8 cellular contexts compared by ENCODE assay signal in genomic region chr5:126339215-126339805, GRCh38.
DNase-seq lines count a peak whose midpoint lies in the region; ATAC-seq, FAIRE-seq and TF ChIP-seq lines count a peak whose summit lies in the region.

No MANE protein-coding gene starts in this region.

- H3K79me2 ChIP-seq in endothelial cell of umbilical vein (ENCODE audit: control insufficient read depth, insufficient read depth, low read length) = no peaks in the 10 kb centered on the region

- H3K36me3 ChIP-seq in endothelial cell of umbilical vein (ENCODE audit: control insufficient read depth in 2 of 2, extremely low read depth in 1 of 2, insufficient read depth in 2 of 2, low read length in 2 of 2) = no peaks in the 10 kb centered on the region
- no peaks in the 10 kb centered on the region for H3K36me3 ChIP-seq in naive thymus-derived CD4-positive, alpha-beta T cell (ENCODE audit: control insufficient read depth in 2 of 3, insufficient read depth in 3 of 3, low read length in 3 of 3)

- no peaks in the 10 kb centered on the region for H3K9me1 ChIP-seq in endothelial cell of umbilical vein (replicated peaks; ENCODE audit: control insufficient read depth, extremely low read depth, insufficient read depth, low read length)

- intact Hi-C loops in endothelial cell of umbilical vein (cut with micrococcal nuclease) = loop anchor here (1.0 kb wide), 3 partner anchors 200 to 262 kb away; partner anchors contain the start of gene ALDH7A1
- intact Hi-C loops in naive thymus-derived CD4-positive, alpha-beta T cell (cut with micrococcal nuclease) = loop anchor here (1.0 to 10.0 kb wide), 9 partner anchors 15 to 1153 kb away; partner anchors contain the start of gene PHAX (in 1 of the 2)

- H2AFZ ChIP-seq in endothelial cell of umbilical vein (ENCODE audit: low read depth, low read length) = no peak overlapping the region

- BruUV-seq in endothelial cell of umbilical vein (replicated peaks; lab: Mats Ljungman, UMichigan) = no TSS peak

- no peak overlapping the region for H3K4me3 Mint-ChIP-seq in WTC11
- no peak overlapping the region for H3K4me3 Mint-ChIP-seq in naive thymus-derived CD4-positive, alpha-beta T cell

- H3K36me3 Mint-ChIP-seq in WTC11 = no peaks in the 10 kb centered on the region
- no peaks in the 10 kb centered on the region for H3K36me3 Mint-ChIP-seq in naive thymus-derived CD4-positive, alpha-beta T cell

- no peaks in the 10 kb centered on the region for H4K20me1 ChIP-seq in endothelial cell of umbilical vein (replicated peaks; ENCODE audit: control insufficient read depth, extremely low read depth, insufficient read depth, low read length)

- peaks cover 24% of the 10 kb centered on the region for H3K4me1 Mint-ChIP-seq in WTC11
- H3K4me1 Mint-ChIP-seq in naive thymus-derived CD4-positive, alpha-beta T cell = no peaks in the 10 kb centered on the region

- no peak overlapping the region for H3K4me3 ChIP-seq in endothelial cell of umbilical vein (replicated peaks in 1 of 3; ENCODE audit: insufficient read depth in 1 of 3, low read depth in 1 of 3, low read length in 3 of 3)
- H3K4me3 ChIP-seq in naive thymus-derived CD4-positive, alpha-beta T cell (ENCODE audit: low read length) = no peak overlapping the region

- no peak overlapping the region for H3K27ac Mint-ChIP-seq in WTC11
- H3K27ac Mint-ChIP-seq in naive thymus-derived CD4-positive, alpha-beta T cell = no peak overlapping the region

- H3K27me3 Mint-ChIP-seq in WTC11 (ENCODE audit: low read depth) = no peaks in the 10 kb centered on the region; the same call in 1 of the 2 replicates
- peaks cover 9 to 27% (median 20%) of the 10 kb centered on the region in 5 donors for H3K27me3 Mint-ChIP-seq in naive thymus-derived CD4-positive, alpha-beta T cell

- H3K9me3 Mint-ChIP-seq in WTC11 = no peaks in the 10 kb centered on the region
- peaks cover 0 to 2% (median 0%) of the 10 kb centered on the region in 11 donors for H3K9me3 Mint-ChIP-seq in naive thymus-derived CD4-positive, alpha-beta T cell

- peak; percentile 88 for FAIRE-seq in endothelial cell of umbilical vein (lab: Jason Lieb, UNC)

- TF ChIP-seq CTCF in WTC11 (IDR thresholded peaks at IDR 0.05) (peak; percentile 80), endothelial cell of umbilical vein (IDR thresholded peaks at IDR 0.05; ENCODE audit: extremely low read depth in 1 of 2, insufficient read depth in 1 of 2, low read depth in 1 of 2, low read length in 2 of 2) (peak; percentile 59 to 64)

- H3K9me3 ChIP-seq in endothelial cell of umbilical vein (replicated peaks; ENCODE audit: control insufficient read depth, insufficient read depth, low read length) = no peaks in the 10 kb centered on the region
- H3K9me3 ChIP-seq in naive thymus-derived CD4-positive, alpha-beta T cell (ENCODE audit: control insufficient read depth in 2 of 3, low read length in 3 of 3) = no peaks in the 10 kb centered on the region

- H3K9ac ChIP-seq in endothelial cell of umbilical vein (replicated peaks; ENCODE audit: extremely low read depth, insufficient read depth, low read length) = no peak overlapping the region

- no peak overlapping the region for H3K27ac ChIP-seq in endothelial cell of umbilical vein (ENCODE audit: insufficient read depth, low read depth, low read length)
- no peak overlapping the region for H3K27ac ChIP-seq in naive thymus-derived CD4-positive, alpha-beta T cell (ENCODE audit: low read depth, low read length)

- CTCF ChIA-PET in WTC11 (lab: Charles Lee) (interaction anchor here (0.6 to 1.7 kb wide), 11 partner anchors 9 to 262 kb away, joined by 3 to 10 read pairs (median 4); partner anchors contain the start of gene PHAX), endothelial cell of umbilical vein (lab: Charles Lee) (interaction anchor here (0.6 to 4.5 kb wide), 18 partner anchors 9 to 1153 kb away, joined by 3 to 84 read pairs (median 4); partner anchors contain the start of genes ALDH7A1 and PHAX)
- CTCF ChIA-PET in naive thymus-derived CD4-positive, alpha-beta T cell (lab: Charles Lee) = interaction anchor here (0.7 to 3.3 kb wide), 16 partner anchors 9 to 885 kb away, joined by 3 to 36 read pairs (median 7); partner anchors contain the start of gene PHAX

- H3K4me2 ChIP-seq in endothelial cell of umbilical vein (ENCODE audit: insufficient read depth, low read length) = no peak overlapping the region

- ATAC-seq in WTC11 (no peak), GM18873 (IDR thresholded peaks at IDR 0.05; ENCODE audit: low FRiP score, unreplicated experiment) (no peak)
- ATAC-seq in naive thymus-derived CD4-positive, alpha-beta T cell = peak; percentile 74

- no peaks in the 10 kb centered on the region for H3K4me1 ChIP-seq in endothelial cell of umbilical vein (ENCODE audit: control insufficient read depth, extremely low read depth, insufficient read depth, low read length)
- no peaks in the 10 kb centered on the region for H3K4me1 ChIP-seq in naive thymus-derived CD4-positive, alpha-beta T cell (ENCODE audit: control insufficient read depth in 2 of 2, insufficient read depth in 2 of 2, low read length in 2 of 2)

- DNase-seq in NCI-H2171 treated with DMSO at 0.1 percent for 48 hours (lab: John Stamatoyannopoulos, UW) = peak; percentile 53
- no peak for DNase-seq in NCI-H2171 (lab: John Stamatoyannopoulos, UW)
- DNase-seq in H4 (ENCODE audit: low spot score) = peak; percentile 72
- DNase-seq in NCI-H2029 (lab: John Stamatoyannopoulos, UW) = peak; percentile 25
- peak; percentile 14 for DNase-seq in WTC11 (ENCODE audit: low spot score)
- DNase-seq in endothelial cell of umbilical vein (ENCODE audit: low read depth, low spot score) = peak; percentile 65
- peak in 7 of 9 donors; percentile 48 to 68 (median 65) for DNase-seq in naive thymus-derived CD4-positive, alpha-beta T cell

- POLR2A ChIA-PET in WTC11 (lab: Charles Lee) (no interaction called here), endothelial cell of umbilical vein (lab: Charles Lee) (interaction anchor here (0.6 kb wide), 1 partner anchor 248 kb away, joined by 3 read pairs; no protein-coding TSS in a partner anchor)
- POLR2A ChIA-PET in naive thymus-derived CD4-positive, alpha-beta T cell (lab: Charles Lee) = no interaction called here

- H3K27me3 ChIP-seq in endothelial cell of umbilical vein (ENCODE audit: control insufficient read depth in 2 of 2, insufficient read depth in 2 of 2, low read length in 2 of 2) = peaks cover 0 to 4% of the 10 kb centered on the region in 2 experiments
- no peaks in the 10 kb centered on the region for H3K27me3 ChIP-seq in naive thymus-derived CD4-positive, alpha-beta T cell (ENCODE audit: control insufficient read depth in 2 of 2, insufficient read depth in 2 of 2, low read length in 2 of 2)

- TF ChIP-seq POLR2A in endothelial cell of umbilical vein (IDR thresholded peaks at IDR 0.05; ENCODE audit: low read depth, low read length) = no peak

- dilution Hi-C loops in endothelial cell of umbilical vein (cut with MboI; ENCODE audit: extremely low pct_ligation_motif_present, low sequenced_read_pairs) = loop anchor here (25.0 kb wide), 1 partner anchor 198 kb away; no protein-coding TSS in a partner anchor

TF ChIP-seq in WTC11, 78 proteins besides CTCF, POLR2A, EP300 and RAD21 (continues in another document):
- TF ChIP-seq MAX (CRISPR knock-in tag; IDR thresholded peaks at IDR 0.05) (no peak), ATF2 (CRISPR knock-in tag; IDR thresholded peaks at IDR 0.05; ENCODE audit: borderline replicate concordance, low read depth) (no peak)

TF ChIP-seq in endothelial cell of umbilical vein, 7 proteins besides CTCF, POLR2A, EP300 and RAD21:
- TF ChIP-seq EZH2 (IDR thresholded peaks at IDR 0.05; ENCODE audit: borderline replicate concordance, low read depth, low read length, severe bottlenecking) (no peak), JUN (IDR thresholded peaks at IDR 0.05; ENCODE audit: borderline replicate concordance, insufficient read depth, insufficient read length, low read depth) (no peak), POLR2AphosphoS5 (IDR thresholded peaks at IDR 0.05; ENCODE audit: insufficient read depth, low read depth, low read length) (no peak), GATA2 (IDR thresholded peaks at IDR 0.05; ENCODE audit: insufficient read depth, insufficient read length, low read depth, low read length) (no peak), MYC (IDR thresholded peaks at IDR 0.05; ENCODE audit: low read depth, low read length) (no peak), FOS (IDR thresholded peaks at IDR 0.05; ENCODE audit: borderline replicate concordance, insufficient read depth, low read length) (no peak), MAX (IDR thresholded peaks at IDR 0.05; ENCODE audit: insufficient read depth, insufficient read length) (no peak)
